ENCODE assay signal across 1 cellular context in the genomic region with DNA sequence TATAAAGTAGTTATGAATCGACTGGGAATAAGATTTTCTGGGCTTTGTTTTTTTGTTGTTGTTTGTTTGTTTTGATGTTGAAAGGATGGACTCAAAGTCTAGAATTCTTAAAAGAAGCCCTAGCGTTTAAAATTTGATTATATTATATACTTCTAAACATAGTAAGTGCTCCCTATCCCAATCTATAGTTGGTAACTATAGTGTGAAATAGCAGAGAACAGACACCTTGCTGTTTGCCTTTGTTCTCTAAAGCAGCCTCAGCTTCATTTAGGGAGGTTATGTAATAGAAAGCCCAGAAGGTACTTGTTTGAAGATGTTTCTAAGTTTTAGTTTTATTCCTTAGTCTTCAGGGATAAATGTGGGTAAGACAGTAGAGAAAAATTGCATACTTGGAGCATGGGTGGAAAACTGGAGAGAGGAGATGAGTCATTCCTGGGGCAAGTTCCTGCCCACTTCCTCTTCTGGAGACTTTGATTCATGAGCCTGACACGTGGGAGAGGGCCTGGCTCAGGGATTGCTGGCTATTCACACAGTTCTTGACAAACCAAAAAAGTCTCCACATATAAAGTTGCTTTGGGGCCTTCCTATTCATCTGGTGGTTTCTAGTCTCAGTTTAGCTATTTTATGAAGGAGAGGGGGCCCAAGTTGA.
A peak's percentile ranks its signal among the peaks of the same experiment; 100 is the strongest.
TF ChIP-seq lines count a peak whose summit lies in the region.

No MANE protein-coding gene starts in this region.

TF ChIP-seq in HepG2, 621 proteins besides CTCF, POLR2A, EP300 and RAD21 (continued from another document and continues in another):
- peak; percentile 83 for TF ChIP-seq IRF2 (CRISPR knock-in tag; IDR thresholded peaks at IDR 0.05)
- peak; percentile 15; the same call in 1 of the 2 replicates for TF ChIP-seq STAG1 (CRISPR knock-in tag; IDR thresholded peaks at IDR 0.05)
- TF ChIP-seq ZNF451 (CRISPR knock-in tag; IDR thresholded peaks at IDR 0.05): no peak
- TF ChIP-seq HMGA1 (CRISPR knock-in tag; conservative IDR thresholded peaks at IDR 0.05): no peak
- TF ChIP-seq, protein P1, sequence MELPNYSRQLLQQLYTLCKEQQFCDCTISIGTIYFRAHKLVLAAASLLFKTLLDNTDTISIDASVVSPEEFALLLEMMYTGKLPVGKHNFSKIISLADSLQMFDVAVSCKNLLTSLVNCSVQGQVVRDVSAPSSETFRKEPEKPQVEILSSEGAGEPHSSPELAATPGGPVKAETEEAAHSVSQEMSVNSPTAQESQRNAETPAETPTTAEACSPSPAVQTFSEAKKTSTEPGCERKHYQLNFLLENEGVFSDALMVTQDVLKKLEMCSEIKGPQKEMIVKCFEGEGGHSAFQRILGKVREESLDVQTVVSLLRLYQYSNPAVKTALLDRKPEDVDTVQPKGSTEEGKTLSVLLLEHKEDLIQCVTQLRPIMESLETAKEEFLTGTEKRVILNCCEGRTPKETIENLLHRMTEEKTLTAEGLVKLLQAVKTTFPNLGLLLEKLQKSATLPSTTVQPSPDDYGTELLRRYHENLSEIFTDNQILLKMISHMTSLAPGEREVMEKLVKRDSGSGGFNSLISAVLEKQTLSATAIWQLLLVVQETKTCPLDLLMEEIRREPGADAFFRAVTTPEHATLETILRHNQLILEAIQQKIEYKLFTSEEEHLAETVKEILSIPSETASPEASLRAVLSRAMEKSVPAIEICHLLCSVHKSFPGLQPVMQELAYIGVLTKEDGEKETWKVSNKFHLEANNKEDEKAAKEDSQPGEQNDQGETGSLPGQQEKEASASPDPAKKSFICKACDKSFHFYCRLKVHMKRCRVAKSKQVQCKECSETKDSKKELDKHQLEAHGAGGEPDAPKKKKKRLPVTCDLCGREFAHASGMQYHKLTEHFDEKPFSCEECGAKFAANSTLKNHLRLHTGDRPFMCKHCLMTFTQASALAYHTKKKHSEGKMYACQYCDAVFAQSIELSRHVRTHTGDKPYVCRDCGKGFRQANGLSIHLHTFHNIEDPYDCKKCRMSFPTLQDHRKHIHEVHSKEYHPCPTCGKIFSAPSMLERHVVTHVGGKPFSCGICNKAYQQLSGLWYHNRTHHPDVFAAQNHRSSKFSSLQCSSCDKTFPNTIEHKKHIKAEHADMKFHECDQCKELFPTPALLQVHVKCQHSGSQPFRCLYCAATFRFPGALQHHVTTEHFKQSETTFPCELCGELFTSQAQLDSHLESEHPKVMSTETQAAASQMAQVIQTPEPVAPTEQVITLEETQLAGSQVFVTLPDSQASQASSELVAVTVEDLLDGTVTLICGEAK (IDR thresholded peaks at IDR 0.05): no peak
- TF ChIP-seq, protein P1 (CRISPR knock-in tag; IDR thresholded peaks at IDR 0.05): no peak; the same call in 1 of the 2 replicates
- TF ChIP-seq CEBPZ (IDR thresholded peaks at IDR 0.05; ENCODE audit: low read length): no peak
- TF ChIP-seq, protein P2, sequence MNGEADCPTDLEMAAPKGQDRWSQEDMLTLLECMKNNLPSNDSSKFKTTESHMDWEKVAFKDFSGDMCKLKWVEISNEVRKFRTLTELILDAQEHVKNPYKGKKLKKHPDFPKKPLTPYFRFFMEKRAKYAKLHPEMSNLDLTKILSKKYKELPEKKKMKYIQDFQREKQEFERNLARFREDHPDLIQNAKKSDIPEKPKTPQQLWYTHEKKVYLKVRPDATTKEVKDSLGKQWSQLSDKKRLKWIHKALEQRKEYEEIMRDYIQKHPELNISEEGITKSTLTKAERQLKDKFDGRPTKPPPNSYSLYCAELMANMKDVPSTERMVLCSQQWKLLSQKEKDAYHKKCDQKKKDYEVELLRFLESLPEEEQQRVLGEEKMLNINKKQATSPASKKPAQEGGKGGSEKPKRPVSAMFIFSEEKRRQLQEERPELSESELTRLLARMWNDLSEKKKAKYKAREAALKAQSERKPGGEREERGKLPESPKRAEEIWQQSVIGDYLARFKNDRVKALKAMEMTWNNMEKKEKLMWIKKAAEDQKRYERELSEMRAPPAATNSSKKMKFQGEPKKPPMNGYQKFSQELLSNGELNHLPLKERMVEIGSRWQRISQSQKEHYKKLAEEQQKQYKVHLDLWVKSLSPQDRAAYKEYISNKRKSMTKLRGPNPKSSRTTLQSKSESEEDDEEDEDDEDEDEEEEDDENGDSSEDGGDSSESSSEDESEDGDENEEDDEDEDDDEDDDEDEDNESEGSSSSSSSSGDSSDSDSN (CRISPR knock-in tag; IDR thresholded peaks at IDR 0.05): 0 out of 2 replicates have a peak, but pooled peaks have one; percentile 32
- no peak; the same call in 1 of the 2 replicates for TF ChIP-seq ZNF629 (CRISPR knock-in tag; conservative IDR thresholded peaks at IDR 0.05)
- TF ChIP-seq SIX1 (CRISPR knock-in tag; IDR thresholded peaks at IDR 0.05; ENCODE audit: borderline replicate concordance): no peak
- TF ChIP-seq ARHGAP35 (CRISPR knock-in tag; IDR thresholded peaks at IDR 0.05; ENCODE audit: borderline replicate concordance): no peak
- no peak for TF ChIP-seq NKX3-1 (CRISPR knock-in tag; IDR thresholded peaks at IDR 0.05)
- no peak; the same call in 1 of the 2 replicates for TF ChIP-seq ZNF749 (CRISPR knock-in tag; IDR thresholded peaks at IDR 0.05; ENCODE audit: borderline replicate concordance)
- 0 out of 2 replicates have a peak, but pooled peaks have one; percentile 72 for TF ChIP-seq WIZ (CRISPR knock-in tag; IDR thresholded peaks at IDR 0.05)
- no peak for TF ChIP-seq MAZ (IDR thresholded peaks at IDR 0.05; ENCODE audit: borderline replicate concordance, low read depth, low read length)
- no peak for TF ChIP-seq MAZ (CRISPR knock-in tag; IDR thresholded peaks at IDR 0.05; ENCODE audit: low read depth)
- TF ChIP-seq, protein P3, sequence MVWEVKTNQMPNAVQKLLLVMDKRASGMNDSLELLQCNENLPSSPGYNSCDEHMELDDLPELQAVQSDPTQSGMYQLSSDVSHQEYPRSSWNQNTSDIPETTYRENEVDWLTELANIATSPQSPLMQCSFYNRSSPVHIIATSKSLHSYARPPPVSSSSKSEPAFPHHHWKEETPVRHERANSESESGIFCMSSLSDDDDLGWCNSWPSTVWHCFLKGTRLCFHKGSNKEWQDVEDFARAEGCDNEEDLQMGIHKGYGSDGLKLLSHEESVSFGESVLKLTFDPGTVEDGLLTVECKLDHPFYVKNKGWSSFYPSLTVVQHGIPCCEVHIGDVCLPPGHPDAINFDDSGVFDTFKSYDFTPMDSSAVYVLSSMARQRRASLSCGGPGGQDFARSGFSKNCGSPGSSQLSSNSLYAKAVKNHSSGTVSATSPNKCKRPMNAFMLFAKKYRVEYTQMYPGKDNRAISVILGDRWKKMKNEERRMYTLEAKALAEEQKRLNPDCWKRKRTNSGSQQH (CRISPR knock-in tag; IDR thresholded peaks at IDR 0.05; ENCODE audit: low read depth): no peak; the same call in 1 of the 2 replicates
- TF ChIP-seq RELA (CRISPR knock-in tag; IDR thresholded peaks at IDR 0.05): no peak
- TF ChIP-seq, protein P4, sequence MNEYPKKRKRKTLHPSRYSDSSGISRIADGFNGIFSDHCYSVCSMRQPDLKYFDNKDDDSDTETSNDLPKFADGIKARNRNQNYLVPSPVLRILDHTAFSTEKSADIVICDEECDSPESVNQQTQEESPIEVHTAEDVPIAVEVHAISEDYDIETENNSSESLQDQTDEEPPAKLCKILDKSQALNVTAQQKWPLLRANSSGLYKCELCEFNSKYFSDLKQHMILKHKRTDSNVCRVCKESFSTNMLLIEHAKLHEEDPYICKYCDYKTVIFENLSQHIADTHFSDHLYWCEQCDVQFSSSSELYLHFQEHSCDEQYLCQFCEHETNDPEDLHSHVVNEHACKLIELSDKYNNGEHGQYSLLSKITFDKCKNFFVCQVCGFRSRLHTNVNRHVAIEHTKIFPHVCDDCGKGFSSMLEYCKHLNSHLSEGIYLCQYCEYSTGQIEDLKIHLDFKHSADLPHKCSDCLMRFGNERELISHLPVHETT (CRISPR knock-in tag; conservative IDR thresholded peaks at IDR 0.05): 0 out of 2 replicates have a peak, but pooled peaks have one; percentile 38
- no peak for TF ChIP-seq ZNF431 (CRISPR knock-in tag; IDR thresholded peaks at IDR 0.05; ENCODE audit: borderline replicate concordance, low read depth)
- no peak; the same call in 1 of the 2 replicates for TF ChIP-seq ZNF556 (CRISPR knock-in tag; IDR thresholded peaks at IDR 0.05; ENCODE audit: borderline replicate concordance)
- no peak for TF ChIP-seq ZNF160 (CRISPR knock-in tag; IDR thresholded peaks at IDR 0.05)
- peak; percentile 69; the same call in 1 of the 2 replicates for TF ChIP-seq ZNF878 (CRISPR knock-in tag; IDR thresholded peaks at IDR 0.05)
- 0 out of 2 replicates have a peak, but pooled peaks have one; percentile 13 for TF ChIP-seq THYN1 (CRISPR knock-in tag; IDR thresholded peaks at IDR 0.05; ENCODE audit: borderline replicate concordance, low read depth)
- peak; percentile 86; the same call in 1 of the 2 replicates for TF ChIP-seq HMG20A (CRISPR knock-in tag; IDR thresholded peaks at IDR 0.05; ENCODE audit: borderline replicate concordance)
- TF ChIP-seq RFXANK (CRISPR knock-in tag; IDR thresholded peaks at IDR 0.05): no peak
- TF ChIP-seq TMF1 (CRISPR knock-in tag; IDR thresholded peaks at IDR 0.05; ENCODE audit: low read depth): no peak
- no peak for TF ChIP-seq TAF15 (IDR thresholded peaks at IDR 0.05; ENCODE audit: low read depth, low read length, poor library complexity, severe bottlenecking)
- no peak for TF ChIP-seq TCF12 (IDR thresholded peaks at IDR 0.05)
- no peak for TF ChIP-seq TCF12 (CRISPR knock-in tag; IDR thresholded peaks at IDR 0.05)
- peak; percentile 61; the same call in 1 of the 2 replicates for TF ChIP-seq YEATS2 (CRISPR knock-in tag; IDR thresholded peaks at IDR 0.05; ENCODE audit: borderline replicate concordance)
- no peak for TF ChIP-seq ZNF839 (CRISPR knock-in tag; IDR thresholded peaks at IDR 0.05; ENCODE audit: borderline replicate concordance)
- TF ChIP-seq ZKSCAN8 (CRISPR knock-in tag; IDR thresholded peaks at IDR 0.05; ENCODE audit: borderline replicate concordance): peak; percentile 71
- peak; percentile 77 for TF ChIP-seq SPEN (CRISPR knock-in tag; IDR thresholded peaks at IDR 0.05; ENCODE audit: low read depth)
- TF ChIP-seq ZNF234 (CRISPR knock-in tag; conservative IDR thresholded peaks at IDR 0.05): no peak
- 0 out of 2 replicates have a peak, but pooled peaks have one; percentile 32 for TF ChIP-seq SP140L (CRISPR knock-in tag; IDR thresholded peaks at IDR 0.05; ENCODE audit: borderline replicate concordance)
- TF ChIP-seq ZNF766 (CRISPR knock-in tag; IDR thresholded peaks at IDR 0.05; ENCODE audit: borderline replicate concordance): 0 out of 2 replicates have a peak, but pooled peaks have one; percentile 56
- TF ChIP-seq KDM2A (CRISPR knock-in tag; IDR thresholded peaks at IDR 0.05; ENCODE audit: borderline replicate concordance, low read depth): no peak
- TF ChIP-seq HOMEZ (CRISPR knock-in tag; IDR thresholded peaks at IDR 0.05; ENCODE audit: low read depth): peak; percentile 97
